Comparison of ENCODE assay signal across 8 cellular contexts in genomic region chr16:89055313-89055712, GRCh38.
"Had no signal": no experiment of that assay in that cellular context is flagged by ENCODE, and none has a peak within 500 bp of the region (broad histone marks: within the 10 kb centered on the region; RNA-seq: fewer than 3 reads in every experiment).

No MANE protein-coding gene starts in this region.

- H3K4me2 ChIP-seq: KMS-11 had no signal

- H3K27ac ChIP-seq: HL-60, KMS-11 had no signal

- H3K4me3 ChIP-seq: K562 had no signal

- H3K9ac ChIP-seq: KMS-11 had no signal

- DNase-seq: IMR-90, KBM-7, KG1 had no signal

- ATAC-seq: K562 had no signal

- H3K9me3 Mint-ChIP-seq: IgD-negative memory B cell had no signal

- H3K36me3 Mint-ChIP-seq: IgD-negative memory B cell had no signal

- H3K27ac Mint-ChIP-seq: IgD-negative memory B cell had no signal

- FAIRE-seq: HTR-8/SVneo, K562 had no signal
